In genomic region chr18:30486856-30487255, GRCh38 we compare ENCODE assay signal across 30 cellular contexts.
A peak's percentile ranks its signal among the peaks of the same experiment; 100 is the strongest.
DNase-seq lines count a peak whose midpoint lies in the region; ATAC-seq, FAIRE-seq and TF ChIP-seq lines count a peak whose summit lies in the region.
"Had no signal": no experiment of that assay in that cellular context is flagged by ENCODE, and none has a peak within 500 bp of the region (broad histone marks: within the 10 kb centered on the region; RNA-seq: fewer than 3 reads in every experiment).

No MANE protein-coding gene starts in this region.

- dilution Hi-C loops in mammary epithelial cell (cut with HindIII; ENCODE audit: low sequenced_read_pairs) = no loop called here

- H3K27me3 ChIP-seq in mammary epithelial cell (ENCODE audit: insufficient read depth, low read length) (no peaks in the 10 kb centered on the region), breast epithelium (no peaks in the 10 kb centered on the region), GM12878 (replicated peaks in 1 of 2; ENCODE audit: control insufficient read depth in 2 of 2, insufficient read depth in 2 of 2, low read length in 1 of 2) (no peaks in the 10 kb centered on the region), osteoblast (ENCODE audit: insufficient read depth, low read length) (no peaks in the 10 kb centered on the region)
- H3K27me3 ChIP-seq: neural progenitor cell had no signal

- CTCF ChIA-PET in mammary epithelial cell (lab: Charles Lee; ENCODE audit: low non-redundant PET) = interaction anchor here (0.6 kb wide), 1 partner anchor 30 kb away, joined by 4 read pairs; no protein-coding TSS in a partner anchor
- CTCF ChIA-PET in GM12878 (lab: Yijun Ruan, JAX) = interaction anchor here (1.1 to 1.7 kb wide), 2 partner anchors 8 to 12 kb away, joined by 3 to 4 read pairs; no protein-coding TSS in a partner anchor

- H4K20me1 ChIP-seq in mammary epithelial cell (ENCODE audit: insufficient read depth, low read length) (no peaks in the 10 kb centered on the region), GM12878 (ENCODE audit: control insufficient read depth, insufficient read depth) (no peaks in the 10 kb centered on the region), osteoblast (ENCODE audit: insufficient read depth, low read length) (no peaks in the 10 kb centered on the region)

- H3K27ac ChIP-seq in mammary epithelial cell (ENCODE audit: insufficient read depth, low read depth, low read length) (no peak overlapping the region), breast epithelium (no peak overlapping the region), GM12878 (ENCODE audit: control insufficient read depth, insufficient read depth) (no peak overlapping the region), osteoblast (ENCODE audit: low read depth, low read length) (no peak overlapping the region)
- H3K27ac ChIP-seq: 22Rv1, HL-60, neural progenitor cell, skin epidermis, thoracic aorta, WERI-Rb-1 had no signal

- no TSS peak for BruUV-seq in mammary epithelial cell (replicated peaks; lab: Mats Ljungman, UMichigan)
- BruUV-seq in GM12878 (replicated peaks; lab: Mats Ljungman, UMichigan) = no TSS peak

- no peaks in the 10 kb centered on the region for H3K36me3 Mint-ChIP-seq in immature natural killer cell
- H3K36me3 Mint-ChIP-seq: brain, neural progenitor cell had no signal

- POLR2A ChIA-PET in GM12878 (lab: Charles Lee) = no interaction called here

- H3K4me1 ChIP-seq in mammary epithelial cell (ENCODE audit: insufficient read depth, low read length) (peaks cover 33% of the 10 kb centered on the region), breast epithelium (no peaks in the 10 kb centered on the region), GM12878 (ENCODE audit: control insufficient read depth, insufficient read depth, low read length) (no peaks in the 10 kb centered on the region), osteoblast (ENCODE audit: insufficient read depth, low read length) (no peaks in the 10 kb centered on the region)
- H3K4me1 ChIP-seq: neural progenitor cell had no signal

- H3K4me3 ChIP-seq in mammary epithelial cell (replicated peaks in 1 of 3; ENCODE audit: insufficient read depth in 1 of 3, low read depth in 2 of 3, low read length in 3 of 3) (no peak overlapping the region), breast epithelium (no peak overlapping the region), GM12878 (no peak overlapping the region), osteoblast (ENCODE audit: insufficient read depth, low read length) (no peak overlapping the region)
- H3K4me3 ChIP-seq: neural progenitor cell, skin epidermis, thoracic aorta had no signal

- no peaks in the 10 kb centered on the region for H3K27me3 Mint-ChIP-seq in immature natural killer cell (ENCODE audit: low read depth in 3 of 3)
- H3K27me3 Mint-ChIP-seq: activated CD4-positive, alpha-beta T cell treated with anti-CD3 and anti-CD28 coated beads, Interleukin-2, amount 10 ng/mL, durations not matched to agents 7 days and 5 days; progenitor cell of endocrine pancreas had no signal

- TF ChIP-seq CTCF in mammary epithelial cell (conservative IDR thresholded peaks at IDR 0.05 in 1 of 2, IDR thresholded peaks at IDR 0.05 in 1 of 2; ENCODE audit: extremely low read depth in 1 of 2, insufficient read depth in 1 of 2, low read depth in 1 of 2, low read length in 2 of 2) (no peak), breast epithelium (IDR thresholded peaks at IDR 0.05) (no peak), GM12878 (IDR thresholded peaks at IDR 0.05 in 2 of 3, conservative IDR thresholded peaks at IDR 0.05 in 1 of 3; ENCODE audit: control insufficient read depth in 2 of 3, extremely low read depth in 1 of 3, insufficient read depth in 1 of 3, low read depth in 3 of 3, low read length in 3 of 3) (no peak), osteoblast (IDR thresholded peaks at IDR 0.05; ENCODE audit: extremely low read depth, low read depth, low read length) (no peak)

- H3K9ac ChIP-seq in mammary epithelial cell (ENCODE audit: insufficient read depth, low read length) = no peak overlapping the region
- H3K9ac ChIP-seq in GM12878 (ENCODE audit: control insufficient read depth, insufficient read depth, low read length) = no peak overlapping the region
- H3K9ac ChIP-seq: neural progenitor cell, SK-N-SH had no signal

- FAIRE-seq in GM12878 (lab: Jason Lieb, UNC) = no peak
- FAIRE-seq: endometrium, H54 had no signal

- H3K9me3 Mint-ChIP-seq in immature natural killer cell = peaks cover 1 to 37% (median 13%) of the 10 kb centered on the region in 6 donors
- H3K9me3 Mint-ChIP-seq: activated CD4-positive, alpha-beta T cell treated with anti-CD3 and anti-CD28 coated beads, Interleukin-2, amount 10 ng/mL, durations not matched to agents 7 days and 5 days; activated T-helper 1 cell treated with anti-CD3 and anti-CD28 coated beads, Interleukin-12 subunit alpha, Interleukin-12 subunit beta, Interleukin-2, Interleukin-4 antibody, amounts not matched to agents 30 ng/mL and 10 ng/mL and 1 ng/mL, durations not matched to agents 14 hours and 24 hours and 36 hours; brain; neural progenitor cell had no signal

- SMC1A ChIA-PET in GM12878 (lab: Charles Lee; ENCODE audit: uncharacterized antibody, unreplicated experiment) = interaction anchor here (0.8 to 3.9 kb wide), 7 partner anchors 9 to 129 kb away, joined by 3 to 14 read pairs (median 5); no protein-coding TSS in a partner anchor

- no peaks in the 10 kb centered on the region for H3K36me3 ChIP-seq in mammary epithelial cell (ENCODE audit: insufficient read depth, low read length)
- no peaks in the 10 kb centered on the region for H3K36me3 ChIP-seq in breast epithelium
- H3K36me3 ChIP-seq in GM12878 (ENCODE audit: control insufficient read depth in 2 of 2, insufficient read depth in 2 of 2, low read length in 1 of 2) = no peaks in the 10 kb centered on the region
- no peaks in the 10 kb centered on the region for H3K36me3 ChIP-seq in osteoblast (ENCODE audit: insufficient read depth, low read length)
- H3K36me3 ChIP-seq: neural progenitor cell, thoracic aorta, WERI-Rb-1 had no signal

- peak; percentile 46; the same call in 2 of the 3 replicates for ATAC-seq in GM12878

- DNase-seq in mammary epithelial cell (peak; percentile 52), breast epithelium (ENCODE audit: low spot score in 2 of 2) (no peak), GM12878 (ENCODE audit: low read depth, low spot score) (no peak), kidney tubule cell (ENCODE audit: low spot score) (peak; percentile 3), NCI-H345 (lab: John Stamatoyannopoulos, UW) (no peak), osteoblast (ENCODE audit: insufficient read length, low spot score, missing footprints) (no peak), NCI-H82 treated with DMSO at 0.1 percent for 48 hours (lab: John Stamatoyannopoulos, UW; ENCODE audit: unreplicated experiment) (no peak), immature natural killer cell (no peak)
- DNase-seq: activated CD4-positive, alpha-beta T cell treated with anti-CD3 and anti-CD28 coated beads, Interleukin-2, amount 10 ng/mL, durations not matched to agents 7 days and 5 days; activated naive CD4-positive, alpha-beta T cell treated with anti-CD3 and anti-CD28 coated beads, Interleukin-2, amount 50 U/mL, for 16 hours; COR-L47; cortex of kidney; IMR-90; NCI-H1417 treated with DMSO at 0.1 percent for 48 hours; NCI-H524 treated with DMSO at 0.1 percent for 48 hours; RPMI8226; SK-N-SH; stimulated activated naive CD4-positive, alpha-beta T cell; WERI-Rb-1 had no signal

- no peaks in the 10 kb centered on the region for H3K9me3 ChIP-seq in mammary epithelial cell (replicated peaks; ENCODE audit: insufficient read depth, low read length)
- no peaks in the 10 kb centered on the region for H3K9me3 ChIP-seq in breast epithelium
- H3K9me3 ChIP-seq in GM12878 (replicated peaks; ENCODE audit: control insufficient read depth, insufficient read depth, low read length) = no peaks in the 10 kb centered on the region
- H3K9me3 ChIP-seq in osteoblast (ENCODE audit: low read depth, low read length) = no peaks in the 10 kb centered on the region
- H3K9me3 ChIP-seq: SK-N-SH, thoracic aorta had no signal

- H3K4me3 Mint-ChIP-seq in immature natural killer cell = no peak overlapping the region
- H3K4me3 Mint-ChIP-seq: activated CD4-positive, alpha-beta T cell treated with anti-CD3 and anti-CD28 coated beads, Interleukin-2, amount 10 ng/mL, durations not matched to agents 7 days and 5 days; activated T-helper 1 cell treated with anti-CD3 and anti-CD28 coated beads, Interleukin-12 subunit alpha, Interleukin-12 subunit beta, Interleukin-2, Interleukin-4 antibody, amounts not matched to agents 30 ng/mL and 10 ng/mL and 1 ng/mL, durations not matched to agents 14 hours and 24 hours and 36 hours; neural progenitor cell; T-helper 2 cell treated with Interferon-gamma antibody and Interleukin-4, amounts not matched to agents 5 μg/mL and 100 μg/mL, for 36 hours had no signal

- RAD21 ChIA-PET in GM12878 (lab: Charles Lee; ENCODE audit: unreplicated experiment) = interaction anchor here (1.0 to 2.0 kb wide), 5 partner anchors 14 to 403 kb away, joined by 3 to 6 read pairs (median 4); no protein-coding TSS in a partner anchor

- no peak for TF ChIP-seq RAD21 in GM12878 (IDR thresholded peaks at IDR 0.05; ENCODE audit: insufficient read depth, low read depth, low read length)

- peak overlapping the region; percentile 54 for H3K4me2 ChIP-seq in mammary epithelial cell (ENCODE audit: insufficient read depth, low read depth, low read length)
- no peak overlapping the region for H3K4me2 ChIP-seq in GM12878 (ENCODE audit: control insufficient read depth, insufficient read depth)
- no peak overlapping the region for H3K4me2 ChIP-seq in osteoblast (ENCODE audit: insufficient read depth, low read length)
- H3K4me2 ChIP-seq: neural progenitor cell, SK-N-SH had no signal

- WGBS in mammary epithelial cell (ENCODE audit: low coverage, missing lambda C conversion rate) = 11% methylated on average over 1 of the region's 1 CpG
- 0% methylated on average over 1 of the region's 1 CpG for WGBS in GM12878 (ENCODE audit: insufficient coverage, insufficient replicate concordance, low lambda C conversion rate, missing lambda C conversion rate)

- TF ChIP-seq EP300 in GM12878 (IDR thresholded peaks at IDR 0.05; ENCODE audit: borderline replicate concordance in 1 of 2, control insufficient read depth in 1 of 2, low read depth in 2 of 2, low read length in 2 of 2) = no peak

- intact Hi-C loops in mammary epithelial cell (cut with micrococcal nuclease) = no loop called here
- intact Hi-C loops in breast epithelium (cut with DNase I; ENCODE audit: low total_unique reads) = no loop called here
- intact Hi-C loops in GM12878 (cut with micrococcal nuclease; ENCODE audit: unreplicated experiment) = no loop called here

- no peak overlapping the region for H3K27ac Mint-ChIP-seq in immature natural killer cell
- H3K27ac Mint-ChIP-seq: activated CD4-positive, alpha-beta T cell treated with anti-CD3 and anti-CD28 coated beads, Interleukin-2, amount 10 ng/mL, durations not matched to agents 7 days and 5 days; activated T-helper 1 cell treated with anti-CD3 and anti-CD28 coated beads, Interleukin-12 subunit alpha, Interleukin-12 subunit beta, Interleukin-2, Interleukin-4 antibody, amounts not matched to agents 30 ng/mL and 10 ng/mL and 1 ng/mL, durations not matched to agents 14 hours and 24 hours and 36 hours; neural progenitor cell; progenitor cell of endocrine pancreas; T-helper 2 cell treated with Interferon-gamma antibody and Interleukin-4, amounts not matched to agents 5 μg/mL and 100 μg/mL, for 36 hours had no signal

- in situ Hi-C loops in mammary epithelial cell (cut with MboI; ENCODE audit: low sequenced_read_pairs in 2 of 2) (no loop called here), GM12878 (cut with MboI) (no loop called here)

- TF ChIP-seq POLR2A in breast epithelium (IDR thresholded peaks at IDR 0.05) (no peak), GM12878 (IDR thresholded peaks at IDR 0.05; ENCODE audit: low read depth, low read length) (no peak)

- H2AFZ ChIP-seq in mammary epithelial cell (ENCODE audit: low read depth, low read length) (no peak overlapping the region), GM12878 (ENCODE audit: control insufficient read depth, low read depth, low read length) (no peak overlapping the region), osteoblast (ENCODE audit: low read length) (no peak overlapping the region)
- H2AFZ ChIP-seq: neural progenitor cell had no signal

- H3K79me2 ChIP-seq in mammary epithelial cell (ENCODE audit: insufficient read depth, low read length) = no peaks in the 10 kb centered on the region
- no peaks in the 10 kb centered on the region for H3K79me2 ChIP-seq in GM12878 (ENCODE audit: control insufficient read depth, insufficient read depth, low read length)
- no peaks in the 10 kb centered on the region for H3K79me2 ChIP-seq in osteoblast (ENCODE audit: insufficient read depth, low read length)

- H3K4me1 Mint-ChIP-seq in immature natural killer cell = no peaks in the 10 kb centered on the region
- H3K4me1 Mint-ChIP-seq: activated CD4-positive, alpha-beta T cell treated with anti-CD3 and anti-CD28 coated beads, Interleukin-2, amount 10 ng/mL, durations not matched to agents 7 days and 5 days had no signal

Comparison
In these comparisons a context has a peak if more than half of its experiments do, and no peak if none do; other contexts are left out.
1. DNase-seq: peak in mammary epithelial cell (single experiment) and kidney tubule cell (single experiment); none in breast epithelium (0 of 2), GM12878 (single experiment), NCI-H345 (single experiment), osteoblast (single experiment), NCI-H82 treated with DMSO at 0.1 percent for 48 hours (single experiment) and immature natural killer cell (0 of 3).